2 cellular contexts compared by ENCODE assay signal in genomic region chr11:117172678-117173421, GRCh38.
TF ChIP-seq lines count a peak whose summit lies in the region.

No MANE protein-coding gene starts in this region.

TF ChIP-seq in IMR-90, 13 proteins besides CTCF, POLR2A, EP300 and RAD21:
- TF ChIP-seq USF2 (IDR thresholded peaks at IDR 0.05; ENCODE audit: low read depth, low read length), result peak; percentile 19; the same call in 1 of the 2 replicates
- TF ChIP-seq MXI1 (IDR thresholded peaks at IDR 0.05; ENCODE audit: borderline replicate concordance, low read depth, low read length), result no peak

TF ChIP-seq in K562, 482 proteins besides CTCF, POLR2A, EP300 and RAD21 (continues in another document):
- TF ChIP-seq SMARCA5 (IDR thresholded peaks at IDR 0.05) (no peak), HDAC8 (tag; IDR thresholded peaks at IDR 0.05) (no peak), ZNF584 (CRISPR knock-in tag; IDR thresholded peaks at IDR 0.05; ENCODE audit: low read depth) (no peak), SMARCA4 (IDR thresholded peaks at IDR 0.05) (no peak; the same call in 1 of the 2 replicates), MNT (conservative IDR thresholded peaks at IDR 0.05) (peak; percentile 24 to 73; a peak in 3 of 4 replicates), C11orf30 (IDR thresholded peaks at IDR 0.05; ENCODE audit: low read depth) (no peak), SIRT6 (IDR thresholded peaks at IDR 0.05; ENCODE audit: low read depth, low read length) (no peak), HDAC3 (IDR thresholded peaks at IDR 0.05; ENCODE audit: borderline replicate concordance, partially characterized antibody) (peak; percentile 38), DPF2 (IDR thresholded peaks at IDR 0.05) (peak; percentile 69), E2F6 (IDR thresholded peaks at IDR 0.05; ENCODE audit: borderline replicate concordance in 1 of 2, extremely low read depth in 1 of 2, insufficient read depth in 1 of 2, insufficient read length in 1 of 2, low read depth in 1 of 2, low read length in 1 of 2, poor library complexity in 1 of 2, severe bottlenecking in 1 of 2) (no peak), MEIS2 (IDR thresholded peaks at IDR 0.05; ENCODE audit: partially characterized antibody) (peak; percentile 36), GTF2B (IDR thresholded peaks at IDR 0.05; ENCODE audit: extremely low read depth, insufficient read length) (no peak), NR2C2 (CRISPR knock-in tag; IDR thresholded peaks at IDR 0.05) (no peak), NR2C2 (tag; IDR thresholded peaks at IDR 0.05) (0 out of 2 replicates have a peak, but pooled peaks have one; percentile 14), PYGO2 (tag; IDR thresholded peaks at IDR 0.05) (no peak), GABPA (tag; conservative IDR thresholded peaks at IDR 0.05; ENCODE audit: low read depth) (peak; percentile 42; the same call in 1 of the 2 replicates), SNRNP70 (optimal IDR thresholded peaks at IDR 0.05; ENCODE audit: low read depth, low read length) (no peak), SMARCE1 (IDR thresholded peaks at IDR 0.05) (peak; percentile 55; the same call in 1 of the 2 replicates), MTA3 (IDR thresholded peaks at IDR 0.05; ENCODE audit: borderline replicate concordance) (no peak), ELK1 (CRISPR knock-in tag; IDR thresholded peaks at IDR 0.05) (no peak), PTTG1 (tag; IDR thresholded peaks at IDR 0.05; ENCODE audit: low read depth) (no peak), ZNF699 (CRISPR knock-in tag; IDR thresholded peaks at IDR 0.05; ENCODE audit: insufficient replicate concordance) (no peak), FOXJ3 (CRISPR knock-in tag; IDR thresholded peaks at IDR 0.05) (no peak), RCOR1 (IDR thresholded peaks at IDR 0.05; ENCODE audit: borderline replicate concordance in 1 of 2, low read depth in 2 of 2, low read length in 2 of 2) (peak in 1 of 2 experiments; percentile 99; a peak in 2 of 4 replicates), ZC3H4 (CRISPR knock-in tag; IDR thresholded peaks at IDR 0.05; ENCODE audit: borderline replicate concordance) (no peak), HDAC1 (IDR thresholded peaks at IDR 0.05) (peak in 1 of 2 experiments; percentile 89; a peak in 2 of 4 replicates), SMAD4 (CRISPR knock-in tag; conservative IDR thresholded peaks at IDR 0.05) (peak; percentile 85), ZNF3 (CRISPR knock-in tag; IDR thresholded peaks at IDR 0.05) (no peak), KLF1 (tag; IDR thresholded peaks at IDR 0.05) (no peak), SRSF1 (IDR thresholded peaks at IDR 0.05; ENCODE audit: low read depth, low read length) (no peak), DNMT1 (IDR thresholded peaks at IDR 0.05) (no peak), SPI1 (IDR thresholded peaks at IDR 0.05; ENCODE audit: borderline replicate concordance, low read depth, low read length) (peak; percentile 60; the same call in 1 of the 2 replicates), BCL6 (CRISPR knock-in tag; IDR thresholded peaks at IDR 0.05) (peak; percentile 90; the same call in 1 of the 2 replicates), ZNF592 (IDR thresholded peaks at IDR 0.05) (peak; percentile 19; the same call in 1 of the 2 replicates), RBM15 (IDR thresholded peaks at IDR 0.05; ENCODE audit: insufficient read depth, low read length) (no peak), ATF1 (CRISPR knock-in tag; IDR thresholded peaks at IDR 0.05) (no peak), ATF1 (tag; IDR thresholded peaks at IDR 0.05) (peak; percentile 53), ZNF24 (IDR thresholded peaks at IDR 0.05) (no peak), ZEB2 (IDR thresholded peaks at IDR 0.05) (no peak), XRCC4 (IDR thresholded peaks at IDR 0.05; ENCODE audit: extremely low read depth, insufficient read depth, insufficient read length) (no peak), USF2 (CRISPR knock-in tag; IDR thresholded peaks at IDR 0.05) (peak; percentile 92), ILF3 (IDR thresholded peaks at IDR 0.05; ENCODE audit: borderline replicate concordance) (no peak), GATAD2B (IDR thresholded peaks at IDR 0.05; ENCODE audit: borderline replicate concordance) (no peak), RAD51 (IDR thresholded peaks at IDR 0.05; ENCODE audit: borderline replicate concordance, low read depth) (peak; percentile 90)
- TF ChIP-seq, protein P1, sequence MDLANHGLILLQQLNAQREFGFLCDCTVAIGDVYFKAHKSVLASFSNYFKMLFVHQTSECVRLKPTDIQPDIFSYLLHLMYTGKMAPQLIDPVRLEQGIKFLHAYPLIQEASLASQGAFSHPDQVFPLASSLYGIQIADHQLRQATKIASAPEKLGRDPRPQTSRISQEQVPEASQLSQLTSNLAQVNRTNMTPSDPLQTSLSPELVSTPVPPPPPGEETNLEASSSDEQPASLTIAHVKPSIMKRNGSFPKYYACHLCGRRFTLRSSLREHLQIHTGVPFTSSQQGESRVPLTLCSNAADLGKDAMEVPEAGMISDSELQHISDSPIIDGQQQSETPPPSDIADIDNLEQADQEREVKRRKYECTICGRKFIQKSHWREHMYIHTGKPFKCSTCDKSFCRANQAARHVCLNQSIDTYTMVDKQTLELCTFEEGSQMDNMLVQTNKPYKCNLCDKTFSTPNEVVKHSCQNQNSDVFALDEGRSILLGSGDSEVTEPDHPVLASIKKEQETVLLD (IDR thresholded peaks at IDR 0.05), result no peak
- TF ChIP-seq, protein P2, sequence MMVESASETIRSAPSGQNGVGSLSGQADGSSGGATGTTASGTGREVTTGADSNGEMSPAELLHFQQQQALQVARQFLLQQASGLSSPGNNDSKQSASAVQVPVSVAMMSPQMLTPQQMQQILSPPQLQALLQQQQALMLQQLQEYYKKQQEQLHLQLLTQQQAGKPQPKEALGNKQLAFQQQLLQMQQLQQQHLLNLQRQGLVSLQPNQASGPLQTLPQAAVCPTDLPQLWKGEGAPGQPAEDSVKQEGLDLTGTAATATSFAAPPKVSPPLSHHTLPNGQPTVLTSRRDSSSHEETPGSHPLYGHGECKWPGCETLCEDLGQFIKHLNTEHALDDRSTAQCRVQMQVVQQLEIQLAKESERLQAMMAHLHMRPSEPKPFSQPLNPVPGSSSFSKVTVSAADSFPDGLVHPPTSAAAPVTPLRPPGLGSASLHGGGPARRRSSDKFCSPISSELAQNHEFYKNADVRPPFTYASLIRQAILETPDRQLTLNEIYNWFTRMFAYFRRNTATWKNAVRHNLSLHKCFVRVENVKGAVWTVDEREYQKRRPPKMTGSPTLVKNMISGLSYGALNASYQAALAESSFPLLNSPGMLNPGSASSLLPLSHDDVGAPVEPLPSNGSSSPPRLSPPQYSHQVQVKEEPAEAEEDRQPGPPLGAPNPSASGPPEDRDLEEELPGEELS (CRISPR knock-in tag; IDR thresholded peaks at IDR 0.05; ENCODE audit: borderline replicate concordance), result no peak
- TF ChIP-seq, protein P3, sequence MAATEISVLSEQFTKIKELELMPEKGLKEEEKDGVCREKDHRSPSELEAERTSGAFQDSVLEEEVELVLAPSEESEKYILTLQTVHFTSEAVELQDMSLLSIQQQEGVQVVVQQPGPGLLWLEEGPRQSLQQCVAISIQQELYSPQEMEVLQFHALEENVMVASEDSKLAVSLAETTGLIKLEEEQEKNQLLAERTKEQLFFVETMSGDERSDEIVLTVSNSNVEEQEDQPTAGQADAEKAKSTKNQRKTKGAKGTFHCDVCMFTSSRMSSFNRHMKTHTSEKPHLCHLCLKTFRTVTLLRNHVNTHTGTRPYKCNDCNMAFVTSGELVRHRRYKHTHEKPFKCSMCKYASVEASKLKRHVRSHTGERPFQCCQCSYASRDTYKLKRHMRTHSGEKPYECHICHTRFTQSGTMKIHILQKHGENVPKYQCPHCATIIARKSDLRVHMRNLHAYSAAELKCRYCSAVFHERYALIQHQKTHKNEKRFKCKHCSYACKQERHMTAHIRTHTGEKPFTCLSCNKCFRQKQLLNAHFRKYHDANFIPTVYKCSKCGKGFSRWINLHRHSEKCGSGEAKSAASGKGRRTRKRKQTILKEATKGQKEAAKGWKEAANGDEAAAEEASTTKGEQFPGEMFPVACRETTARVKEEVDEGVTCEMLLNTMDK (IDR thresholded peaks at IDR 0.05; ENCODE audit: borderline replicate concordance, insufficient read depth, low read depth, low read length, poor library complexity, severe bottlenecking), result no peak
- TF ChIP-seq, protein P4, sequence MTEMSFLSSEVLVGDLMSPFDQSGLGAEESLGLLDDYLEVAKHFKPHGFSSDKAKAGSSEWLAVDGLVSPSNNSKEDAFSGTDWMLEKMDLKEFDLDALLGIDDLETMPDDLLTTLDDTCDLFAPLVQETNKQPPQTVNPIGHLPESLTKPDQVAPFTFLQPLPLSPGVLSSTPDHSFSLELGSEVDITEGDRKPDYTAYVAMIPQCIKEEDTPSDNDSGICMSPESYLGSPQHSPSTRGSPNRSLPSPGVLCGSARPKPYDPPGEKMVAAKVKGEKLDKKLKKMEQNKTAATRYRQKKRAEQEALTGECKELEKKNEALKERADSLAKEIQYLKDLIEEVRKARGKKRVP (CRISPR knock-in tag; IDR thresholded peaks at IDR 0.05), result no peak
- TF ChIP-seq, protein P5, sequence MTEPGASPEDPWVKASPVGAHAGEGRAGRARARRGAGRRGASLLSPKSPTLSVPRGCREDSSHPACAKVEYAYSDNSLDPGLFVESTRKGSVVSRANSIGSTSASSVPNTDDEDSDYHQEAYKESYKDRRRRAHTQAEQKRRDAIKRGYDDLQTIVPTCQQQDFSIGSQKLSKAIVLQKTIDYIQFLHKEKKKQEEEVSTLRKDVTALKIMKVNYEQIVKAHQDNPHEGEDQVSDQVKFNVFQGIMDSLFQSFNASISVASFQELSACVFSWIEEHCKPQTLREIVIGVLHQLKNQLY (CRISPR knock-in tag; conservative IDR thresholded peaks at IDR 0.05), result no peak
